In genomic region chr3:177647876-177648275, GRCh38 we compare ENCODE assay signal across 16 cellular contexts.
DNase-seq lines count a peak whose midpoint lies in the region; ATAC-seq and TF ChIP-seq lines count a peak whose summit lies in the region.
"Had no signal": no experiment of that assay in that cellular context is flagged by ENCODE, and none has a peak within 500 bp of the region (broad histone marks: within the 10 kb centered on the region; RNA-seq: fewer than 3 reads in every experiment).

No MANE protein-coding gene starts in this region.

- POLR2A ChIA-PET in Caco-2 (lab: Charles Lee), result no interaction called here

- peak overlapping the region; percentile 4 for H3K27ac Mint-ChIP-seq in activated CD4-positive, alpha-beta T cell treated with anti-CD3 and anti-CD28 coated beads, Interleukin-2, amount 10 ng/mL, durations not matched to agents 24 days and 14 days
- peak overlapping the region; percentile 69 for H3K27ac Mint-ChIP-seq in activated T-helper 17 cell treated with anti-CD3 and anti-CD28 coated beads, Interleukin-2, amount 50 U/mL, for 72 hours
- no peak overlapping the region for H3K27ac Mint-ChIP-seq in Caco-2 (ENCODE audit: unreplicated experiment)
- H3K27ac Mint-ChIP-seq: neural progenitor cell had no signal

- no peaks in the 10 kb centered on the region for H3K36me3 ChIP-seq in Caco-2 (ENCODE audit: control insufficient read depth, insufficient read depth, low read length)
- H3K36me3 ChIP-seq: breast epithelium, lower lobe of right lung, neural progenitor cell, right lobe of liver had no signal

- peak; percentile 43 for ATAC-seq in activated T-helper 17 cell treated with anti-CD3 and anti-CD28 coated beads, Interleukin-2, amount 50 U/mL, for 72 hours (replicated peaks)
- ATAC-seq in sciatic nerve (peak; percentile 39), HG03460 (IDR thresholded peaks at IDR 0.05; ENCODE audit: unreplicated experiment) (no peak), esophagus mucosa (no peak)
- ATAC-seq: A549, lower lobe of right lung, right lobe of liver had no signal

- intact Hi-C loops in activated CD4-positive, alpha-beta T cell treated with anti-CD3 and anti-CD28 coated beads, Interleukin-2, amount 10 ng/mL, durations not matched to agents 24 days and 14 days (cut with micrococcal nuclease), result loop anchor here (5.0 kb wide), 1 partner anchor 74 kb away; no protein-coding TSS in a partner anchor
- intact Hi-C loops in sciatic nerve (cut with DNase I) (no loop called here), Caco-2 (cut with micrococcal nuclease; ENCODE audit: unreplicated experiment) (no loop called here)

- no peaks in the 10 kb centered on the region for H3K9me3 ChIP-seq in Caco-2
- H3K9me3 ChIP-seq: A549, breast epithelium, lower lobe of right lung, right lobe of liver had no signal

- H3K4me3 Mint-ChIP-seq in activated CD4-positive, alpha-beta T cell treated with anti-CD3 and anti-CD28 coated beads, Interleukin-2, amount 10 ng/mL, durations not matched to agents 24 days and 14 days, result peak overlapping the region; percentile 58
- peak overlapping the region; percentile 65 for H3K4me3 Mint-ChIP-seq in activated T-helper 17 cell treated with anti-CD3 and anti-CD28 coated beads, Interleukin-2, amount 50 U/mL, for 72 hours
- H3K4me3 Mint-ChIP-seq in Caco-2 (ENCODE audit: unreplicated experiment), result no peak overlapping the region
- H3K4me3 Mint-ChIP-seq: neural progenitor cell had no signal

- no peaks in the 10 kb centered on the region for H3K9me3 Mint-ChIP-seq in activated CD4-positive, alpha-beta T cell treated with anti-CD3 and anti-CD28 coated beads, Interleukin-2, amount 10 ng/mL, durations not matched to agents 24 days and 14 days
- H3K9me3 Mint-ChIP-seq in activated T-helper 17 cell treated with anti-CD3 and anti-CD28 coated beads, Interleukin-2, amount 50 U/mL, for 72 hours, result no peaks in the 10 kb centered on the region
- no peaks in the 10 kb centered on the region for H3K9me3 Mint-ChIP-seq in Caco-2 (ENCODE audit: unreplicated experiment)
- H3K9me3 Mint-ChIP-seq: neural progenitor cell had no signal

- H3K4me3 ChIP-seq in Caco-2 (ENCODE audit: low read depth, low read length), result no peak overlapping the region
- H3K4me3 ChIP-seq: A549, breast epithelium, lower lobe of right lung, neural progenitor cell, right lobe of liver, SK-N-MC had no signal

- peak; percentile 65 for DNase-seq in activated CD4-positive, alpha-beta T cell treated with anti-CD3 and anti-CD28 coated beads, Interleukin-2, amount 10 ng/mL, durations not matched to agents 24 days and 14 days
- no peak for DNase-seq in activated CD4-positive, alpha-beta T cell treated with anti-CD3 and anti-CD28 coated beads, Interleukin-2, amount 50 U/mL, for 4 hours
- DNase-seq in NCI-H2029 (lab: John Stamatoyannopoulos, UW) (peak; percentile 57), sciatic nerve (ENCODE audit: low spot score) (no peak), Caco-2 (no peak)
- DNase-seq: foreskin fibroblast, lower lobe of right lung, NCI-H2227 treated with DMSO at 0.1 percent for 48 hours, right lobe of liver had no signal

- peaks cover 25% of the 10 kb centered on the region for H3K4me1 Mint-ChIP-seq in activated CD4-positive, alpha-beta T cell treated with anti-CD3 and anti-CD28 coated beads, Interleukin-2, amount 10 ng/mL, durations not matched to agents 24 days and 14 days
- H3K4me1 Mint-ChIP-seq in activated T-helper 17 cell treated with anti-CD3 and anti-CD28 coated beads, Interleukin-2, amount 50 U/mL, for 72 hours, result peaks cover 40% of the 10 kb centered on the region
- no peaks in the 10 kb centered on the region for H3K4me1 Mint-ChIP-seq in Caco-2 (ENCODE audit: low read depth, unreplicated experiment)

- H3K27me3 ChIP-seq in Caco-2 (replicated peaks; ENCODE audit: control insufficient read depth, insufficient read depth, low read length), result no peaks in the 10 kb centered on the region
- H3K27me3 ChIP-seq: breast epithelium, neural progenitor cell, right lobe of liver had no signal

- TF ChIP-seq CTCF in Caco-2 (IDR thresholded peaks at IDR 0.05; ENCODE audit: insufficient read depth in 1 of 2, low read depth in 1 of 2, low read length in 1 of 2, severe bottlenecking in 1 of 2, unreplicated experiment in 1 of 2), result no peak

- BruUV-seq in Caco-2 (replicated peaks; lab: Mats Ljungman, UMichigan), result no TSS peak

- no peaks in the 10 kb centered on the region for H3K27me3 Mint-ChIP-seq in activated CD4-positive, alpha-beta T cell treated with anti-CD3 and anti-CD28 coated beads, Interleukin-2, amount 10 ng/mL, durations not matched to agents 24 days and 14 days
- no peaks in the 10 kb centered on the region for H3K27me3 Mint-ChIP-seq in activated T-helper 17 cell treated with anti-CD3 and anti-CD28 coated beads, Interleukin-2, amount 50 U/mL, for 72 hours
- H3K27me3 Mint-ChIP-seq in Caco-2 (ENCODE audit: insufficient read depth, unreplicated experiment), result no peaks in the 10 kb centered on the region

- CTCF ChIA-PET in Caco-2 (lab: Charles Lee), result no interaction called here

- H3K4me1 ChIP-seq in Caco-2, result no peaks in the 10 kb centered on the region
- H3K4me1 ChIP-seq: A549, breast epithelium, neural progenitor cell, right lobe of liver had no signal

- no peaks in the 10 kb centered on the region for H3K36me3 Mint-ChIP-seq in activated CD4-positive, alpha-beta T cell treated with anti-CD3 and anti-CD28 coated beads, Interleukin-2, amount 10 ng/mL, durations not matched to agents 24 days and 14 days (ENCODE audit: low read depth)
- no peaks in the 10 kb centered on the region for H3K36me3 Mint-ChIP-seq in activated T-helper 17 cell treated with anti-CD3 and anti-CD28 coated beads, Interleukin-2, amount 50 U/mL, for 72 hours (ENCODE audit: low read depth)
- no peaks in the 10 kb centered on the region for H3K36me3 Mint-ChIP-seq in Caco-2 (ENCODE audit: insufficient read depth, unreplicated experiment)
- H3K36me3 Mint-ChIP-seq: neural progenitor cell had no signal

Comparison
In these comparisons a context has a peak if more than half of its experiments do, and no peak if none do; other contexts are left out.
1. DNase-seq: peak in activated CD4-positive, alpha-beta T cell treated with anti-CD3 and anti-CD28 coated beads, Interleukin-2, amount 10 ng/mL, durations not matched to agents 24 days and 14 days (single experiment) and NCI-H2029 (single experiment); none in activated CD4-positive, alpha-beta T cell treated with anti-CD3 and anti-CD28 coated beads, Interleukin-2, amount 50 U/mL, for 4 hours (0 of 2), sciatic nerve (single experiment) and Caco-2 (0 of 2).
2. ATAC-seq: peak in activated T-helper 17 cell treated with anti-CD3 and anti-CD28 coated beads, Interleukin-2, amount 50 U/mL, for 72 hours (single experiment) and sciatic nerve (single experiment); none in HG03460 (single experiment) and esophagus mucosa (single experiment).